7 cellular contexts compared by ENCODE assay signal in the genomic region with DNA sequence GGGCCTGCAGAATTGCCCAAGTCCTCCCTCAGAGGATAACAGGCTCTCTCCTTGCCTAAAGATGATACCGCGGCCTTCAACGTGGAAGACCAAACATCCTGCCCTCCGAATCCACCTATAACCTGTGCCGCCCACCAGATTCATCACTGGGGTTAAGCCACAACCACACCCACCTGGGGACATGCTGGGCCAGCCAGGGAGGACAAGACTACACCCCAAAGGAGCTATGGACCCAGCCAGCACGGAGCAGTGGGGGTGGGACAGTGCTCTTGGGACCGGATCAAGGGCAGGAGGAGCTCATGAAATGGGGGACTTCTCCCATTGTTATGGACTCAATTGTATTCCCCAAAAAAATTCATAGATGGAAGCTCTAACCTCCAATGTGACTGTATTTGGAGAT.
"Had no signal": no experiment of that assay in that cellular context is flagged by ENCODE, and none has a peak within 500 bp of the region (broad histone marks: within the 10 kb centered on the region; RNA-seq: fewer than 3 reads in every experiment).

No MANE protein-coding gene starts in this region.

- H3K4me2 ChIP-seq: GM23338 had no signal

- H3K9me3 Mint-ChIP-seq: GM23338, H9, IgD-negative memory B cell had no signal

- H3K4me3 Mint-ChIP-seq: GM23338, H9, HFFc6, IgD-negative memory B cell had no signal

- ATAC-seq: GM23338, HepG2 had no signal

- H3K4me3 ChIP-seq: GM23338 had no signal

- DNase-seq: H9, KBM-7 had no signal

- H3K27ac ChIP-seq: HL-60 had no signal

- H3K4me1 Mint-ChIP-seq: GM23338 had no signal

- H2AFZ ChIP-seq: GM23338 had no signal

- H3K27ac Mint-ChIP-seq: GM23338, H9, HFFc6, IgD-negative memory B cell had no signal
